In genomic region chr9:136307215-136307750, GRCh38 we compare ENCODE assay signal across 1 cellular context.
TF ChIP-seq lines count a peak whose summit lies in the region.

No MANE protein-coding gene starts in this region.

TF ChIP-seq in HepG2, 621 proteins besides CTCF, POLR2A, EP300 and RAD21 (continued from another document):
- TF ChIP-seq ZNF646 (CRISPR knock-in tag; IDR thresholded peaks at IDR 0.05) (peak; percentile 100), ZBTB7A (CRISPR knock-in tag; IDR thresholded peaks at IDR 0.05) (0 out of 2 replicates have a peak, but pooled peaks have one; percentile 25), STAT6 (CRISPR knock-in tag; IDR thresholded peaks at IDR 0.05; ENCODE audit: borderline replicate concordance) (no peak), ZNF331 (CRISPR knock-in tag; IDR thresholded peaks at IDR 0.05) (no peak), KLF16 (CRISPR knock-in tag; IDR thresholded peaks at IDR 0.05) (0 out of 4 replicates have a peak, but pooled peaks of 1 of the 2 experiments have one; percentile 11), ZEB1 (IDR thresholded peaks at IDR 0.05; ENCODE audit: insufficient replicate concordance, low read depth) (no peak), ZNF414 (CRISPR knock-in tag; IDR thresholded peaks at IDR 0.05) (no peak), MATR3 (CRISPR knock-in tag; IDR thresholded peaks at IDR 0.05) (no peak), ZSCAN5A (CRISPR knock-in tag; IDR thresholded peaks at IDR 0.05; ENCODE audit: borderline replicate concordance) (no peak), THAP7 (CRISPR knock-in tag; IDR thresholded peaks at IDR 0.05) (no peak), SIX4 (CRISPR knock-in tag; IDR thresholded peaks at IDR 0.05) (no peak), PHB2 (IDR thresholded peaks at IDR 0.05; ENCODE audit: partially characterized antibody) (peak; percentile 58), ZNF501 (CRISPR knock-in tag; IDR thresholded peaks at IDR 0.05) (no peak), ZNF180 (CRISPR knock-in tag; IDR thresholded peaks at IDR 0.05; ENCODE audit: borderline replicate concordance, low read depth) (no peak), IKZF1 (IDR thresholded peaks at IDR 0.05) (0 out of 2 replicates have a peak, but pooled peaks have one; percentile 30), ZNF652 (CRISPR knock-in tag; IDR thresholded peaks at IDR 0.05; ENCODE audit: borderline replicate concordance, low read depth) (no peak), ZNF251 (CRISPR knock-in tag; IDR thresholded peaks at IDR 0.05) (0 out of 2 replicates have a peak, but pooled peaks have one; percentile 10), SMC3 (IDR thresholded peaks at IDR 0.05; ENCODE audit: low read length) (no peak), CREB3 (CRISPR knock-in tag; IDR thresholded peaks at IDR 0.05) (no peak)
